ENCODE assay signal across 8 cellular contexts in genomic region chr19:7098701-7099596, GRCh38. TPM values are rescaled to one million over a fixed set of nuclear protein-coding genes. Genes with fewer than 3 reads are reported as not detected.
DNase-seq lines count a peak whose midpoint lies in the region; ATAC-seq and TF ChIP-seq lines count a peak whose summit lies in the region.

No MANE protein-coding gene starts in this region.

- H3K9me3 ChIP-seq in cardiac muscle cell (ENCODE audit: low read depth) (no peaks in the 10 kb centered on the region), parathyroid adenoma (ENCODE audit: control insufficient read depth, low read length) (no peaks in the 10 kb centered on the region), tibial artery (peaks cover 3 to 9% (median 5%) of the 10 kb centered on the region in 3 donors)

- peaks cover 20% of the 10 kb centered on the region for H3K36me3 Mint-ChIP-seq in activated naive CD8-positive, alpha-beta T cell treated with anti-CD3 and anti-CD28 coated beads, Interleukin-2, amount 50 U/mL, for 24 hours (ENCODE audit: low read depth)

- H3K4me3 ChIP-seq in GM12875 (ENCODE audit: low read depth, low read length) = peak overlapping the region; percentile 83
- peak overlapping the region; percentile 41 for H3K4me3 ChIP-seq in cardiac muscle cell
- H3K4me3 ChIP-seq in parathyroid adenoma (ENCODE audit: low read depth, low read length) = peak overlapping the region; percentile 99
- peak overlapping the region; percentile 52 to 61 for H3K4me3 ChIP-seq in tibial artery

- intact Hi-C loops in tibial artery (cut with DNase I; ENCODE audit: low total_unique reads) = loop anchor here (5.0 kb wide), 1 partner anchor 583 kb away; the partner anchor contains the start of gene TRAPPC5

- H3K36me3 ChIP-seq in cardiac muscle cell (no peaks in the 10 kb centered on the region), parathyroid adenoma (ENCODE audit: control insufficient read depth, insufficient read depth, low read length) (no peaks in the 10 kb centered on the region), tibial artery (no peaks in the 10 kb centered on the region)

- H3K27ac ChIP-seq in cardiac muscle cell (peak overlapping the region; percentile 78), parathyroid adenoma (peak overlapping the region; percentile 85), tibial artery (peak overlapping the region; percentile 86 to 90)

- peak; percentile 88 for ATAC-seq in HG02759 (IDR thresholded peaks at IDR 0.05; ENCODE audit: unreplicated experiment)
- ATAC-seq in activated naive CD8-positive, alpha-beta T cell treated with anti-CD3 and anti-CD28 coated beads, Interleukin-2, amount 50 U/mL, for 24 hours = peak; percentile 90

- peak overlapping the region; percentile 39 for H3K9ac ChIP-seq in parathyroid adenoma

- TF ChIP-seq CTCF in GM12875 (IDR thresholded peaks at IDR 0.05; ENCODE audit: borderline replicate concordance, insufficient read depth, low read depth, low read length) (no peak), cardiac muscle cell (IDR thresholded peaks at IDR 0.05; ENCODE audit: low read depth, low read length) (no peak), parathyroid adenoma (IDR thresholded peaks at IDR 0.05) (no peak), tibial artery (IDR thresholded peaks at IDR 0.05) (no peak)

- H2AFZ ChIP-seq in parathyroid adenoma = peak overlapping the region; percentile 82

- peaks cover 32% of the 10 kb centered on the region for H3K9me3 Mint-ChIP-seq in activated naive CD8-positive, alpha-beta T cell treated with anti-CD3 and anti-CD28 coated beads, Interleukin-2, amount 50 U/mL, for 24 hours

- H3K27me3 Mint-ChIP-seq in activated naive CD8-positive, alpha-beta T cell treated with anti-CD3 and anti-CD28 coated beads, Interleukin-2, amount 50 U/mL, for 24 hours = no peaks in the 10 kb centered on the region

- H3K79me2 ChIP-seq in parathyroid adenoma = no peaks in the 10 kb centered on the region

- no peaks in the 10 kb centered on the region for H3K4me1 ChIP-seq in cardiac muscle cell (ENCODE audit: low read depth)
- peaks cover 3% of the 10 kb centered on the region for H3K4me1 ChIP-seq in parathyroid adenoma
- H3K4me1 ChIP-seq in tibial artery = peaks cover 0 to 7% (median 0%) of the 10 kb centered on the region in 4 donors

- no peaks in the 10 kb centered on the region for H3K27me3 ChIP-seq in cardiac muscle cell
- H3K27me3 ChIP-seq in parathyroid adenoma (ENCODE audit: control insufficient read depth, insufficient read depth, low read length) = no peaks in the 10 kb centered on the region
- no peaks in the 10 kb centered on the region for H3K27me3 ChIP-seq in tibial artery

- H3K4me2 ChIP-seq in parathyroid adenoma (ENCODE audit: low read length) = peak overlapping the region; percentile 99

- H3K4me1 Mint-ChIP-seq in activated naive CD8-positive, alpha-beta T cell treated with anti-CD3 and anti-CD28 coated beads, Interleukin-2, amount 50 U/mL, for 24 hours = peaks cover 13% of the 10 kb centered on the region

- DNase-seq in NCI-H1417 (lab: John Stamatoyannopoulos, UW) (peak; percentile 81 to 99 (median 97)), SW 1271 (lab: John Stamatoyannopoulos, UW) (peak; percentile 76 to 90), cardiac muscle cell (ENCODE audit: low read depth in 1 of 2, low spot score in 1 of 2) (peak; percentile 96), tibial artery (peak; percentile 88 to 96)
- DNase-seq in activated naive CD8-positive, alpha-beta T cell treated with anti-CD3 and anti-CD28 coated beads, Interleukin-2, amount 50 U/mL, for 24 hours = peak; percentile 89

- H3K27ac Mint-ChIP-seq in activated naive CD8-positive, alpha-beta T cell treated with anti-CD3 and anti-CD28 coated beads, Interleukin-2, amount 50 U/mL, for 24 hours = peak overlapping the region; percentile 90

- H3K4me3 Mint-ChIP-seq in activated naive CD8-positive, alpha-beta T cell treated with anti-CD3 and anti-CD28 coated beads, Interleukin-2, amount 50 U/mL, for 24 hours = peak overlapping the region; percentile 90

RNA-seq across cellular contexts. Expression of gene ZNF557, which starts 29.4 kb away (rescaled TPM):
- total RNA-seq in cardiac muscle cell = 6.9 and 7.8 TPM in 2 replicates
- 3.7 and 4.3 TPM in 2 replicates for polyA plus RNA-seq in cardiac muscle cell

RNA-seq across cellular contexts. Expression of gene MBD3L3, which starts 40.5 kb away (rescaled TPM):
- not detected in 2 replicates for total RNA-seq in cardiac muscle cell
- polyA plus RNA-seq in cardiac muscle cell = not detected in 2 replicates

RNA-seq across cellular contexts. Expression of gene MBD3L2, which starts 49.8 kb away (rescaled TPM):
- not detected in 2 replicates for total RNA-seq in cardiac muscle cell
- polyA plus RNA-seq in cardiac muscle cell = not detected in 2 replicates

RNA-seq across cellular contexts. Expression of gene MBD3L4, which starts 59.0 kb away (rescaled TPM):
- not detected in 2 replicates for total RNA-seq in cardiac muscle cell
- polyA plus RNA-seq in cardiac muscle cell = not detected in 2 replicates

Comparison
In these comparisons a context has a peak if more than half of its experiments do, and no peak if none do; other contexts are left out.
1. Peak in every context shown above with its lines: DNase-seq, ATAC-seq, H3K4me3 ChIP-seq and H3K27ac ChIP-seq.
2. H3K4me3 ChIP-seq: peak in every context shown above with its lines; median percentile 99 in parathyroid adenoma; 83 in GM12875; 56 in tibial artery; 41 in cardiac muscle cell.